ENCODE assay signal across 12 cellular contexts in the genomic region with DNA sequence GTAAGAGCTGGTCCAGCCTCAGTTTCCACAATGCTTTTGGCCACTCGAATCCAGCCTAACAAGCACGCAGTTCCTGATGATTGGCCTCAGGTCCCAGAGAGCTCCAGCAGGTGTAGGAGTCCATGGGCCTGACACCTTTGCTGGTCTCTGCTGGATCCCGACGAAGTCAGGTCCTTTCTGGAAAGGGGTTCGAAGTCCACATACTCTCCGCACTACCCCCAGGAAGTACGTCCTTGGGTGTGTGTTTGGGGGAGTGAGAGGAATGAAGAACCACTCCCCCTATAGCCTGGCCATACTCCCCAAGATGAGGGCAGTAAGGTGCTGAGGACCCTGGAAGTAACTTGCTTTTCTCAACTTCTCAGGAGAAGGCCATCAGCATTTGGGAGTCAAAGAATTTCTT. TPM values are rescaled to one million over a fixed set of nuclear protein-coding genes. Genes with fewer than 3 reads are reported as not detected.
DNase-seq lines count a peak whose midpoint lies in the region; ATAC-seq and TF ChIP-seq lines count a peak whose summit lies in the region.
"Had no signal": no experiment of that assay in that cellular context is flagged by ENCODE, and none has a peak within 500 bp of the region (broad histone marks: within the 10 kb centered on the region; RNA-seq: fewer than 3 reads in every experiment).

No MANE protein-coding gene starts in this region.

- no peak overlapping the region for H4K5ac ChIP-seq in IMR-90 (ENCODE audit: low read depth, low read length)

- ATAC-seq in Right ventricle myocardium superior (ENCODE audit: poor library complexity) (no peak), heart right ventricle (no peak), IMR-90 (ENCODE audit: low read depth) (no peak)
- ATAC-seq: Panc1 had no signal

- H2AFZ ChIP-seq in IMR-90 (replicated peaks; ENCODE audit: low read length, poor library complexity): no peak overlapping the region
- no peak overlapping the region for H2AFZ ChIP-seq in SU-DHL-6 (ENCODE audit: low read depth, low read length, severe bottlenecking)

- peaks cover 35% of the 10 kb centered on the region for H3F3A ChIP-seq in SU-DHL-6 (ENCODE audit: insufficient read depth)

- H3K9ac ChIP-seq in IMR-90 (ENCODE audit: low read depth, low read length) (no peak overlapping the region), SU-DHL-6 (ENCODE audit: low read length) (peak overlapping the region; percentile 89)

- H3K27ac ChIP-seq in heart right ventricle (no peak overlapping the region), IMR-90 (ENCODE audit: insufficient read depth, low read length) (no peak overlapping the region), SU-DHL-6 (ENCODE audit: low read depth, low read length) (peak overlapping the region; percentile 84)
- H3K27ac ChIP-seq: C4-2B had no signal

- H3K4ac ChIP-seq in IMR-90 (ENCODE audit: low read depth, low read length): no peak overlapping the region

- 94 to 96% methylated on average over 7 of the region's 7 CpGs for WGBS in heart right ventricle, 2 donors
- 86% methylated on average over 2 of the region's 7 CpGs; no CpG with 5 or more reads in 1 of the 2 experiments for WGBS in IMR-90 (ENCODE audit: extremely low coverage in 2 of 2, insufficient read length in 1 of 2), 2 experiments

- no peak overlapping the region for H3K14ac ChIP-seq in IMR-90 (replicated peaks; ENCODE audit: low read depth, low read length)

- H3K9me3 ChIP-seq in heart right ventricle: no peaks in the 10 kb centered on the region
- no peaks in the 10 kb centered on the region for H3K9me3 ChIP-seq in IMR-90 (ENCODE audit: control insufficient read depth, insufficient read depth, low read length)
- H3K9me3 ChIP-seq in SU-DHL-6 (ENCODE audit: insufficient read depth, low read length): no peaks in the 10 kb centered on the region

- no peaks in the 10 kb centered on the region for H4K20me1 ChIP-seq in IMR-90 (ENCODE audit: insufficient read depth, low read length)
- H4K20me1 ChIP-seq in SU-DHL-6 (ENCODE audit: low read depth, low read length): no peaks in the 10 kb centered on the region

- no peak overlapping the region for H4K8ac ChIP-seq in IMR-90 (ENCODE audit: low read depth in 2 of 2, low read length in 2 of 2)

- H3K9me2 ChIP-seq in SU-DHL-6 (replicated peaks; ENCODE audit: insufficient read depth, low read length): no peaks in the 10 kb centered on the region

- no peak overlapping the region for H2BK5ac ChIP-seq in IMR-90 (ENCODE audit: low read depth, low read length, poor library complexity, severe bottlenecking)

- H2BK20ac ChIP-seq in IMR-90 (ENCODE audit: low read depth, low read length): no peak overlapping the region

- dilution Hi-C loops in IMR-90 (cut with HindIII; ENCODE audit: low sequenced_read_pairs, unreplicated experiment): no loop called here

- no TSS peak for BruUV-seq in IMR-90 (replicated peaks; lab: Mats Ljungman, UMichigan)

- TF ChIP-seq POLR2A in IMR-90 (IDR thresholded peaks at IDR 0.05; ENCODE audit: low read depth, low read length): no peak

- no peak overlapping the region for H2BK15ac ChIP-seq in IMR-90 (ENCODE audit: low read depth, low read length)

- no peak overlapping the region for H2BK120ac ChIP-seq in IMR-90 (ENCODE audit: low read depth, low read length)

- in situ Hi-C loops in IMR-90 (cut with MboI; ENCODE audit: low sequenced_read_pairs): no loop called here

- H2AK9ac ChIP-seq in IMR-90 (replicated peaks; ENCODE audit: low read depth, low read length, poor library complexity): peak overlapping the region; percentile 5

- H3K4me3 ChIP-seq in heart right ventricle (no peak overlapping the region), IMR-90 (ENCODE audit: insufficient read depth, low read depth, low read length) (no peak overlapping the region), SU-DHL-6 (ENCODE audit: insufficient read depth, low read length, poor library complexity, severe bottlenecking) (no peak overlapping the region)

- no peak for TF ChIP-seq RAD21 in IMR-90 (IDR thresholded peaks at IDR 0.05; ENCODE audit: low read length)

- peaks cover 6% of the 10 kb centered on the region; the same call in 1 of the 2 replicates for H3K79me2 ChIP-seq in SU-DHL-6 (ENCODE audit: insufficient read depth, low read length)

- no peak overlapping the region for H3K23ac ChIP-seq in IMR-90 (ENCODE audit: low read depth, low read length)

- H3K18ac ChIP-seq in IMR-90 (ENCODE audit: low read depth, low read length): no peak overlapping the region

- DNase-seq in Right ventricle myocardium superior: peak; percentile 2
- no peak for DNase-seq in heart right ventricle
- DNase-seq in IMR-90: no peak
- DNase-seq in GOT3 (lab: John Stamatoyannopoulos, UW): no peak
- no peak for DNase-seq in stimulated activated CD4-positive, alpha-beta T cell treated with anti-CD3 and anti-CD28 coated beads, Interleukin-1b, Interleukin-23, amount 100 ng/mL, for 48 hours
- DNase-seq in NCI-H1105 (lab: John Stamatoyannopoulos, UW): no peak
- DNase-seq: DMS79, HFFc6, NCI-H1105 treated with DMSO at 0.1 percent for 48 hours had no signal

- intact Hi-C loops in Right ventricle myocardium superior (cut with DNase I): loop anchor here (10.0 kb wide), 1 partner anchor 301 kb away; no protein-coding TSS in a partner anchor
- intact Hi-C loops in heart right ventricle (cut with DNase I): loop anchor here in 2 of 10 donors (10.0 kb wide), 2 partner anchors 161 to 311 kb away; no protein-coding TSS in a partner anchor
- intact Hi-C loops in IMR-90 (cut with micrococcal nuclease): no loop called here

- POLR2A ChIA-PET in IMR-90 (lab: Charles Lee; ENCODE audit: unreplicated experiment): no interaction called here

- peaks cover 0 to 26% (median 10%) of the 10 kb centered on the region in 9 donors for H3K4me1 ChIP-seq in heart right ventricle
- H3K4me1 ChIP-seq in IMR-90 (ENCODE audit: control insufficient read depth, insufficient read depth, low read length): no peaks in the 10 kb centered on the region

- H3K27me3 ChIP-seq in heart right ventricle: no peaks in the 10 kb centered on the region
- H3K27me3 ChIP-seq in IMR-90 (ENCODE audit: control insufficient read depth, insufficient read depth, low read length): no peaks in the 10 kb centered on the region; the same call in 1 of the 2 replicates
- H3K27me3 ChIP-seq in SU-DHL-6 (ENCODE audit: low read length): no peaks in the 10 kb centered on the region

- peaks cover 0 to 7% (median 0%) of the 10 kb centered on the region in 9 donors for H3K36me3 ChIP-seq in heart right ventricle
- no peaks in the 10 kb centered on the region for H3K36me3 ChIP-seq in IMR-90 (ENCODE audit: control insufficient read depth, insufficient read depth, low read length)
- H3K36me3 ChIP-seq in SU-DHL-6 (ENCODE audit: low read length): 0 out of 2 replicates have a peak, but pooled peaks cover under 1% of the 10 kb centered on the region

- H3K56ac ChIP-seq in IMR-90 (ENCODE audit: extremely low read depth, insufficient read depth, low read length): no peak overlapping the region

- H4K91ac ChIP-seq in IMR-90 (ENCODE audit: insufficient read depth, low read depth, low read length): no peak overlapping the region

- no peaks in the 10 kb centered on the region for H3K79me1 ChIP-seq in IMR-90 (ENCODE audit: low read depth in 1 of 2, low read length in 2 of 2)

- H3K4me2 ChIP-seq in IMR-90 (ENCODE audit: low read depth, low read length): no peak overlapping the region
- peak overlapping the region; percentile 93 for H3K4me2 ChIP-seq in SU-DHL-6 (ENCODE audit: low read depth, low read length, poor library complexity, severe bottlenecking)

- H2AK5ac ChIP-seq in IMR-90 (ENCODE audit: low read depth, low read length): no peak overlapping the region

- TF ChIP-seq CTCF in heart right ventricle (IDR thresholded peaks at IDR 0.05): no peak
- no peak for TF ChIP-seq CTCF in IMR-90 (conservative IDR thresholded peaks at IDR 0.05; ENCODE audit: low read depth, low read length)
- TF ChIP-seq CTCF in SU-DHL-6 (IDR thresholded peaks at IDR 0.05; ENCODE audit: insufficient read depth, low read length, poor library complexity, severe bottlenecking): no peak

- CTCF ChIA-PET in IMR-90 (lab: Yijun Ruan, JAX): no interaction called here

- no peaks in the 10 kb centered on the region; the same call in 1 of the 2 replicates for H3K9me1 ChIP-seq in IMR-90 (ENCODE audit: insufficient read depth, low read length)

TF ChIP-seq in IMR-90, 13 proteins besides CTCF, POLR2A, EP300 and RAD21 (continues in another document):
- TF ChIP-seq MXI1 (IDR thresholded peaks at IDR 0.05; ENCODE audit: borderline replicate concordance, low read depth, low read length) (no peak), NFE2L2 (IDR thresholded peaks at IDR 0.05; ENCODE audit: low read depth, low read length) (no peak), BHLHE40 (IDR thresholded peaks at IDR 0.05; ENCODE audit: low read depth, low read length) (no peak), RCOR1 (IDR thresholded peaks at IDR 0.05; ENCODE audit: insufficient replicate concordance, low read length) (no peak)
- TF ChIP-seq, protein P1, sequence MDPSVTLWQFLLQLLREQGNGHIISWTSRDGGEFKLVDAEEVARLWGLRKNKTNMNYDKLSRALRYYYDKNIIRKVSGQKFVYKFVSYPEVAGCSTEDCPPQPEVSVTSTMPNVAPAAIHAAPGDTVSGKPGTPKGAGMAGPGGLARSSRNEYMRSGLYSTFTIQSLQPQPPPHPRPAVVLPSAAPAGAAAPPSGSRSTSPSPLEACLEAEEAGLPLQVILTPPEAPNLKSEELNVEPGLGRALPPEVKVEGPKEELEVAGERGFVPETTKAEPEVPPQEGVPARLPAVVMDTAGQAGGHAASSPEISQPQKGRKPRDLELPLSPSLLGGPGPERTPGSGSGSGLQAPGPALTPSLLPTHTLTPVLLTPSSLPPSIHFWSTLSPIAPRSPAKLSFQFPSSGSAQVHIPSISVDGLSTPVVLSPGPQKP (IDR thresholded peaks at IDR 0.05; ENCODE audit: borderline replicate concordance, low read depth, low read length): no peak

RNA-seq across cellular contexts. Expression of a gene that starts 3.0 kb away (rescaled TPM):
- 8.5 TPM for total RNA-seq in Right ventricle myocardium superior
- total RNA-seq in heart right ventricle: 10 to 100 TPM in 5 of 10 donors, 1 to 10 TPM in 5; 7.4 to 15.8 (median 9.8) TPM
- 10 to 100 TPM in 1 of 2 donors, 1 to 10 TPM in 1; 4.9 to 14.8 TPM for polyA plus RNA-seq in heart right ventricle
- 0.18 and 0.28 TPM in 2 replicates for total RNA-seq in IMR-90 (2012; rRNA removed)
- 0.32 and 0.55 TPM in 2 replicates for polyA plus RNA-seq in IMR-90 (2012; rRNA removed)
- polyA plus RNA-seq in IMR-90 (2012; cell fraction: cytosol; rRNA removed): 0.11 and 0.51 TPM in 2 replicates
- polyA plus RNA-seq in IMR-90 (2012; cell fraction: nucleus; rRNA removed; ENCODE audit: low replicate concordance): 0.45 and 1.1 TPM in 2 replicates

RNA-seq across cellular contexts. Expression of a gene that starts 25.1 kb away (rescaled TPM):
- total RNA-seq in Right ventricle myocardium superior (72.9 TPM), heart right ventricle (10 to 100 TPM; 63.8 to 84.4 (median 71.1) TPM), IMR-90 (2012; rRNA removed) (130 and 144 TPM in 2 replicates)
- polyA plus RNA-seq in heart right ventricle (10 to 100 TPM; 23.4 to 84.6 TPM), IMR-90 (2012; rRNA removed) (59.8 and 71.4 TPM in 2 replicates)
- 26.7 and 30.2 TPM in 2 replicates for polyA plus RNA-seq in IMR-90 (2012; cell fraction: cytosol; rRNA removed)
- 19.0 and 48.2 TPM in 2 replicates for polyA plus RNA-seq in IMR-90 (2012; cell fraction: nucleus; rRNA removed; ENCODE audit: low replicate concordance)
